In genomic region chr5:173868096-173868879, GRCh38 we compare ENCODE assay signal across 13 cellular contexts. TPM values are rescaled to one million over a fixed set of nuclear protein-coding genes. Genes with fewer than 3 reads are reported as not detected.
A peak's percentile ranks its signal among the peaks of the same experiment; 100 is the strongest.
DNase-seq lines count a peak whose midpoint lies in the region; ATAC-seq and TF ChIP-seq lines count a peak whose summit lies in the region.
"Had no signal": no experiment of that assay in that cellular context is flagged by ENCODE, and none has a peak within 500 bp of the region (broad histone marks: within the 10 kb centered on the region; RNA-seq: fewer than 3 reads in every experiment).

No MANE protein-coding gene starts in this region.

- TF ChIP-seq CTCF in NB4 (IDR thresholded peaks at IDR 0.05; ENCODE audit: low read depth, low read length) (no peak), astrocyte of the spinal cord (IDR thresholded peaks at IDR 0.05; ENCODE audit: low read depth, low read length) (no peak), kidney epithelial cell (IDR thresholded peaks at IDR 0.05; ENCODE audit: insufficient read depth, low read length, poor library complexity, severe bottlenecking) (no peak), coronary artery (IDR thresholded peaks at IDR 0.05) (no peak), heart left ventricle (IDR thresholded peaks at IDR 0.05) (no peak)

- DNase-seq in NB4 (ENCODE audit: low read depth) = peak; percentile 92
- DNase-seq in astrocyte of the spinal cord (ENCODE audit: low read depth, low spot score) = peak; percentile 29
- peak; percentile 58 for DNase-seq in kidney epithelial cell (ENCODE audit: low read depth)
- no peak for DNase-seq in coronary artery (ENCODE audit: low spot score)
- no peak for DNase-seq in heart left ventricle
- DNase-seq: activated B cell treated with CpG ODN at 0.5 μM for 24 hours, cerebellar nuclear complex, NCI-H187, retina had no signal

- in situ Hi-C loops in astrocyte of the spinal cord (cut with HindIII; ENCODE audit: low sequenced_read_pairs) = no loop called here

- H3K36me3 ChIP-seq in kidney epithelial cell (ENCODE audit: control insufficient read depth, insufficient read depth, low read length) = no peaks in the 10 kb centered on the region
- no peaks in the 10 kb centered on the region for H3K36me3 ChIP-seq in heart left ventricle

- intact Hi-C loops in heart left ventricle (cut with DNase I) = loop anchor here in 1 of 10 donors (10.0 kb wide), 1 partner anchor 243 kb away; no protein-coding TSS in a partner anchor

- H3K27ac ChIP-seq in coronary artery = no peak overlapping the region
- H3K27ac ChIP-seq in heart left ventricle = peak overlapping the region in 1 of 12 donors; percentile 16

- no peak for TF ChIP-seq POLR2A in NB4 (IDR thresholded peaks at IDR 0.05; ENCODE audit: extremely low read depth, insufficient read length)
- TF ChIP-seq POLR2A in heart left ventricle (IDR thresholded peaks at IDR 0.05) = no peak

- 70 to 81% (median 72%) methylated on average over 7 of the region's 7 CpGs for WGBS in heart left ventricle, 4 donors

- peaks cover 0 to 7% (median 0%) of the 10 kb centered on the region in 12 donors for H3K9me3 ChIP-seq in heart left ventricle

- no peak for ATAC-seq in HG03342 (IDR thresholded peaks at IDR 0.05; ENCODE audit: unreplicated experiment)
- no peak for ATAC-seq in heart left ventricle
- no peak for ATAC-seq in GM18867 (IDR thresholded peaks at IDR 0.05; ENCODE audit: unreplicated experiment)
- ATAC-seq: activated T-helper 17 cell treated with anti-CD3 and anti-CD28 coated beads, Interleukin-2, amount 50 U/mL, for 72 hours had no signal

- H3K4me3 ChIP-seq in NB4 (ENCODE audit: low read depth, low read length) = no peak overlapping the region
- H3K4me3 ChIP-seq in astrocyte of the spinal cord (ENCODE audit: low read depth, low read length) = no peak overlapping the region
- no peak overlapping the region for H3K4me3 ChIP-seq in kidney epithelial cell (ENCODE audit: low read depth, low read length)
- no peak overlapping the region for H3K4me3 ChIP-seq in coronary artery
- no peak overlapping the region for H3K4me3 ChIP-seq in heart left ventricle
- H3K4me3 ChIP-seq: lung had no signal

- no peaks in the 10 kb centered on the region for H3K27me3 ChIP-seq in kidney epithelial cell (ENCODE audit: control insufficient read depth, insufficient read depth, low read length)
- no peaks in the 10 kb centered on the region for H3K27me3 ChIP-seq in heart left ventricle

- peaks cover 0 to 46% (median 0%) of the 10 kb centered on the region in 12 donors for H3K4me1 ChIP-seq in heart left ventricle

RNA-seq across cellular contexts. Expression of gene CPEB4, which starts 19.9 kb away (rescaled TPM):
- total RNA-seq in kidney epithelial cell (20.9 and 32.7 TPM in 2 replicates), heart left ventricle (100 to 1,000 TPM; 104 to 217 (median 172) TPM)
- polyA plus RNA-seq in heart left ventricle = 100 to 1,000 TPM in 1 of 2 donors, 10 to 100 TPM in 1; 28.7 to 158 TPM

Comparison
In these comparisons a context has a peak if more than half of its experiments do, and no peak if none do; other contexts are left out.
1. DNase-seq: peak in NB4 (single experiment), astrocyte of the spinal cord (single experiment) and kidney epithelial cell (single experiment); none in coronary artery (single experiment) and heart left ventricle (0 of 5).